8 cellular contexts compared by ENCODE assay signal in the genomic region with DNA sequence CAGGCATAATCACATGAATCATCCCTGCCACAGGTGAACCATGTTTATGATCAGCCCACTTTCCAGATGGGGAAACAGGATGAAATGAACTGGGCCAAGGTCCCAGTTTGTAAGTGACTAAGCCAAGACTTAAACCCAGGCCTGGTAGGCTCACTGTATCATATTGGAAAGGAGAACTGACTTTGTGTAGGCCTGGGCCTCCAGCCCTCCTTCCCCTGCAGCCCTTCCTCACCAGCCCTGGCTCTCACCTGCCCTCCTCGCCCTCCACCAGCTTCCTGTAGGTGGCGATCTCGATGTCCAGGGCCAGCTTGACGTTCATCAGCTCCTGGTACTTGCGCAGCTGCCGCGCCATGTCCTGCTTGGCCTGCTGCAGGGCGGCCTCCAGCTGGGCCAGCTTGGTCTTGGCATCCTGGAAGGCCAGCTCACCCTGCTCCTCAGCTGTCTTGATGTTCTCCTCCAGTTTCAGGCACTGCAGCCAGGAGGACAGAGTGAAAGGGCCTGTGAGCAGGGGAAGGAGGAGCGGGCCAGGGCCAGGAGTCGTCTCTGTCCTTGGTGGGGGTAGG. TPM values are rescaled to one million over a fixed set of nuclear protein-coding genes. Genes with fewer than 3 reads are reported as not detected.
DNase-seq lines count a peak whose midpoint lies in the region; ATAC-seq and TF ChIP-seq lines count a peak whose summit lies in the region.

No MANE protein-coding gene starts in this region.

- H3K9me2 ChIP-seq in MM.1S (replicated peaks; ENCODE audit: insufficient read depth, low read length) = no peaks in the 10 kb centered on the region

- no peak overlapping the region for H3K4me3 ChIP-seq in esophagus squamous epithelium
- no peak overlapping the region for H3K4me3 ChIP-seq in vagina
- no peak overlapping the region for H3K4me3 ChIP-seq in MM.1S (ENCODE audit: low read length)

- no peak overlapping the region for H2AFZ ChIP-seq in MM.1S (ENCODE audit: low read length)

- H3K79me2 ChIP-seq in MM.1S (ENCODE audit: low read length) = no peaks in the 10 kb centered on the region

- H3K4me1 ChIP-seq in esophagus squamous epithelium (peaks cover 21 to 69% (median 25%) of the 10 kb centered on the region in 3 donors), vagina (peaks cover 15% of the 10 kb centered on the region), MM.1S (ENCODE audit: low read length) (no peaks in the 10 kb centered on the region)

- H3K27me3 ChIP-seq in esophagus squamous epithelium (no peaks in the 10 kb centered on the region), vagina (no peaks in the 10 kb centered on the region), MM.1S (replicated peaks; ENCODE audit: insufficient read depth, low read length) (peaks cover 47% of the 10 kb centered on the region)

- H4K20me1 ChIP-seq in MM.1S (ENCODE audit: insufficient read depth, low read length) = no peaks in the 10 kb centered on the region

- H3K9me3 ChIP-seq in esophagus squamous epithelium (no peaks in the 10 kb centered on the region), vagina (no peaks in the 10 kb centered on the region), MM.1S (replicated peaks; ENCODE audit: insufficient read depth, low read length) (no peaks in the 10 kb centered on the region)

- H3K27ac ChIP-seq in esophagus squamous epithelium = peak overlapping the region in 3 of 4 donors; percentile 9 to 57 (median 11)
- peak overlapping the region; percentile 18 for H3K27ac ChIP-seq in vagina
- no peak overlapping the region for H3K27ac ChIP-seq in MM.1S (ENCODE audit: low read length)

- no peaks in the 10 kb centered on the region for H3F3A ChIP-seq in MM.1S (ENCODE audit: insufficient read depth, low read length)

- no peak overlapping the region for H3K4me2 ChIP-seq in MM.1S (ENCODE audit: low read depth, low read length)

- no peak for TF ChIP-seq POLR2A in esophagus squamous epithelium (IDR thresholded peaks at IDR 0.05)
- no peak for TF ChIP-seq POLR2A in vagina (IDR thresholded peaks at IDR 0.05)

- TF ChIP-seq CTCF in esophagus squamous epithelium (IDR thresholded peaks at IDR 0.05) (peak in 5 of 6 experiments; percentile 10 to 55 (median 25)), vagina (IDR thresholded peaks at IDR 0.05) (no peak), MM.1S (IDR thresholded peaks at IDR 0.05; ENCODE audit: low read length) (no peak)

- H3K36me3 ChIP-seq in esophagus squamous epithelium (peaks cover 0 to 9% (median 0%) of the 10 kb centered on the region in 3 donors), vagina (no peaks in the 10 kb centered on the region), MM.1S (replicated peaks; ENCODE audit: insufficient read depth, low read length) (no peaks in the 10 kb centered on the region)

- intact Hi-C loops in esophagus squamous epithelium (cut with DNase I) = no loop called here
- intact Hi-C loops in vagina (cut with DNase I) = no loop called here

- ATAC-seq in HG03565 (IDR thresholded peaks at IDR 0.05; ENCODE audit: unreplicated experiment) (no peak), GM19463 (IDR thresholded peaks at IDR 0.05; ENCODE audit: unreplicated experiment) (no peak)

- DNase-seq in stimulated activated CD4-positive, alpha-beta T cell treated with anti-CD3 and anti-CD28 coated beads, Interleukin-1b, Interleukin-23, amount 100 ng/mL, for 48 hours = peak; percentile 19
- no peak for DNase-seq in stimulated activated CD4-positive, alpha-beta T cell treated with anti-CD3 and anti-CD28 coated beads, Interleukin-4, amount 100 ng/mL, for 24 hours
- DNase-seq in NOMO-1 treated with dmso at 0.1 percent for 144 hours (lab: John Stamatoyannopoulos, UW; ENCODE audit: unreplicated experiment) (peak; percentile 73), esophagus squamous epithelium (lab: John Stamatoyannopoulos, UW) (no peak), vagina (ENCODE audit: extremely low spot score in 2 of 2) (no peak), MM.1S (no peak)

- 37 to 70% methylated on average over 2 to 4 of the region's 10 CpGs for WGBS in esophagus squamous epithelium, 2 donors

- H3K9ac ChIP-seq in MM.1S (ENCODE audit: low read length) = no peak overlapping the region

RNA-seq across cellular contexts. Expression of gene KRT80, which starts 19.8 kb away (rescaled TPM):
- total RNA-seq in esophagus squamous epithelium (10 to 100 TPM; 11.4 to 39.6 (median 16.5) TPM), vagina (7.9 TPM)

Comparison
In these comparisons a context has a peak if more than half of its experiments do, and no peak if none do; other contexts are left out.
1. DNase-seq: peak in stimulated activated CD4-positive, alpha-beta T cell treated with anti-CD3 and anti-CD28 coated beads, Interleukin-1b, Interleukin-23, amount 100 ng/mL, for 48 hours (single experiment) and NOMO-1 treated with dmso at 0.1 percent for 144 hours (single experiment); none in stimulated activated CD4-positive, alpha-beta T cell treated with anti-CD3 and anti-CD28 coated beads, Interleukin-4, amount 100 ng/mL, for 24 hours (single experiment), esophagus squamous epithelium (single experiment), vagina (0 of 2) and MM.1S (single experiment).
2. CTCF ChIP-seq: peak in esophagus squamous epithelium (5 of 6); none in vagina (0 of 3) and MM.1S (single experiment).